ENCODE assay signal across 8 cellular contexts in genomic region chr2:183124222-183124956, GRCh38. TPM values are rescaled to one million over a fixed set of nuclear protein-coding genes. Genes with fewer than 3 reads are reported as not detected.
DNase-seq lines count a peak whose midpoint lies in the region; ATAC-seq and TF ChIP-seq lines count a peak whose summit lies in the region.

TSS of gene NUP35 (plus strand) at chr2:183124443. CDS start at chr2:183124458, 15 bp downstream.

- H3K36me3 Mint-ChIP-seq in activated T-helper 1 cell treated with anti-CD3 and anti-CD28 coated beads, Interleukin-12 subunit alpha, Interleukin-12 subunit beta, Interleukin-2, Interleukin-4 antibody, amounts not matched to agents 30 ng/mL and 10 ng/mL and 1 ng/mL, durations not matched to agents 14 hours and 24 hours and 36 hours (ENCODE audit: low read depth), result peaks cover 6% of the 10 kb centered on the region
- H3K36me3 Mint-ChIP-seq in naive B cell, result peaks cover 7 to 13% of the 10 kb centered on the region in 2 donors
- peaks cover 12% of the 10 kb centered on the region for H3K36me3 Mint-ChIP-seq in stimulated activated memory B cell treated with anti-CD40 and anti-IgM and Interleukin-4, amounts not matched to agents 10 μg/mL and 1 μg/mL and 100 μg/mL, for 72 hours

- H2AFZ ChIP-seq in DND-41 (ENCODE audit: low read depth, low read length) (peak within 1 kb of the TSS; percentile 86), GM23248 (peak within 1 kb of the TSS; percentile 99)

- H3K9ac ChIP-seq in DND-41 (ENCODE audit: low read depth, low read length) (peak within 1 kb of the TSS; percentile 65), GM23248 (peak within 1 kb of the TSS; percentile 88)

- H3K4me3 ChIP-seq in DND-41 (ENCODE audit: low read depth in 1 of 2, low read length in 2 of 2) (peak within 1 kb of the TSS; percentile 80 to 96), GM23248 (peak within 1 kb of the TSS; percentile 97)

- H3K27me3 ChIP-seq in DND-41 (ENCODE audit: insufficient read depth, low read length, poor library complexity), result no peaks in the 10 kb centered on the region
- no peaks in the 10 kb centered on the region for H3K27me3 ChIP-seq in GM23248 (replicated peaks; ENCODE audit: insufficient read depth)

- H4K20me1 ChIP-seq in DND-41 (ENCODE audit: insufficient read depth, low read length) (peaks cover 19% of the 10 kb centered on the region; the same call in 1 of the 2 replicates), GM23248 (ENCODE audit: insufficient read depth) (no peaks in the 10 kb centered on the region)

- intact Hi-C loops in activated T-helper 1 cell treated with anti-CD3 and anti-CD28 coated beads, Interleukin-12 subunit alpha, Interleukin-12 subunit beta, Interleukin-2, Interleukin-4 antibody, amounts not matched to agents 30 ng/mL and 10 ng/mL and 1 ng/mL, durations not matched to agents 14 hours and 24 hours and 36 hours (cut with micrococcal nuclease), result loop anchor here (1.0 to 5.0 kb wide), 4 partner anchors 46 to 1232 kb away; partner anchors contain the start of genes DUSP19, ITPRID2 and NCKAP1

- DNase-seq in DND-41, result peak; percentile 85
- peak; percentile 97 for DNase-seq in GM23248
- DNase-seq in Kasumi-1 (lab: John Stamatoyannopoulos, UW), result peak; percentile 94 to 96
- DNase-seq in RPMI7951 (ENCODE audit: low read depth), result peak; percentile 88
- peak; percentile 78 for DNase-seq in activated T-helper 1 cell treated with anti-CD3 and anti-CD28 coated beads, Interleukin-12 subunit alpha, Interleukin-12 subunit beta, Interleukin-2, Interleukin-4 antibody, amounts not matched to agents 30 ng/mL and 10 ng/mL and 1 ng/mL, durations not matched to agents 14 hours and 24 hours and 36 hours (ENCODE audit: low spot score)
- peak; percentile 81 for DNase-seq in fibroblast of gingiva (ENCODE audit: low read depth)
- DNase-seq in naive B cell, result peak; percentile 78

- peak within 1 kb of the TSS; percentile 96 for H3K4me3 Mint-ChIP-seq in activated T-helper 1 cell treated with anti-CD3 and anti-CD28 coated beads, Interleukin-12 subunit alpha, Interleukin-12 subunit beta, Interleukin-2, Interleukin-4 antibody, amounts not matched to agents 30 ng/mL and 10 ng/mL and 1 ng/mL, durations not matched to agents 14 hours and 24 hours and 36 hours
- H3K4me3 Mint-ChIP-seq in naive B cell, result peak within 1 kb of the TSS; percentile 89 to 98 (median 95)
- H3K4me3 Mint-ChIP-seq in stimulated activated memory B cell treated with anti-CD40 and anti-IgM and Interleukin-4, amounts not matched to agents 10 μg/mL and 1 μg/mL and 100 μg/mL, for 72 hours, result peak within 1 kb of the TSS; percentile 96

- H3K27ac Mint-ChIP-seq in activated T-helper 1 cell treated with anti-CD3 and anti-CD28 coated beads, Interleukin-12 subunit alpha, Interleukin-12 subunit beta, Interleukin-2, Interleukin-4 antibody, amounts not matched to agents 30 ng/mL and 10 ng/mL and 1 ng/mL, durations not matched to agents 14 hours and 24 hours and 36 hours, result peak within 1 kb of the TSS; percentile 98
- H3K27ac Mint-ChIP-seq in naive B cell, result peak within 1 kb of the TSS; percentile 90 to 99 (median 94)
- peak within 1 kb of the TSS; percentile 93 for H3K27ac Mint-ChIP-seq in stimulated activated memory B cell treated with anti-CD40 and anti-IgM and Interleukin-4, amounts not matched to agents 10 μg/mL and 1 μg/mL and 100 μg/mL, for 72 hours

- H3K9me3 ChIP-seq in DND-41 (ENCODE audit: insufficient read depth, low read length, severe bottlenecking), result no peaks in the 10 kb centered on the region
- H3K9me3 ChIP-seq in GM23248 (ENCODE audit: low read depth), result no peaks in the 10 kb centered on the region

- H3K4me1 ChIP-seq in DND-41 (ENCODE audit: insufficient read depth, low read length), result peaks cover 40% of the 10 kb centered on the region
- 0 out of 2 replicates have a peak, but pooled peaks cover 8% of the 10 kb centered on the region for H3K4me1 ChIP-seq in GM23248 (ENCODE audit: insufficient read depth)

- TF ChIP-seq CTCF in DND-41 (IDR thresholded peaks at IDR 0.05; ENCODE audit: borderline replicate concordance, extremely low read depth, low read length, poor library complexity, severe bottlenecking), result no peak

- peaks cover 8% of the 10 kb centered on the region for H3K27me3 Mint-ChIP-seq in activated T-helper 1 cell treated with anti-CD3 and anti-CD28 coated beads, Interleukin-12 subunit alpha, Interleukin-12 subunit beta, Interleukin-2, Interleukin-4 antibody, amounts not matched to agents 30 ng/mL and 10 ng/mL and 1 ng/mL, durations not matched to agents 14 hours and 24 hours and 36 hours (ENCODE audit: insufficient read depth)
- H3K27me3 Mint-ChIP-seq in naive B cell, result peaks cover 12 to 22% (median 22%) of the 10 kb centered on the region in 3 donors
- H3K27me3 Mint-ChIP-seq in stimulated activated memory B cell treated with anti-CD40 and anti-IgM and Interleukin-4, amounts not matched to agents 10 μg/mL and 1 μg/mL and 100 μg/mL, for 72 hours, result peaks cover 20% of the 10 kb centered on the region

- H3K9me2 ChIP-seq in GM23248 (ENCODE audit: insufficient read depth), result no peaks in the 10 kb centered on the region

- 0% methylated on average over 42 to 43 of the region's 43 CpGs for WGBS in GM23248 (ENCODE audit: low coverage in 1 of 2, low lambda C conversion rate in 2 of 2, missing lambda C conversion rate in 2 of 2), 2 experiments

- H3K27ac ChIP-seq in DND-41 (ENCODE audit: low read length), result peak within 1 kb of the TSS; percentile 97
- peak within 1 kb of the TSS; percentile 84 for H3K27ac ChIP-seq in GM23248

- H3K9me3 Mint-ChIP-seq in activated T-helper 1 cell treated with anti-CD3 and anti-CD28 coated beads, Interleukin-12 subunit alpha, Interleukin-12 subunit beta, Interleukin-2, Interleukin-4 antibody, amounts not matched to agents 30 ng/mL and 10 ng/mL and 1 ng/mL, durations not matched to agents 14 hours and 24 hours and 36 hours, result no peaks in the 10 kb centered on the region
- H3K9me3 Mint-ChIP-seq in naive B cell, result no peaks in the 10 kb centered on the region
- no peaks in the 10 kb centered on the region for H3K9me3 Mint-ChIP-seq in stimulated activated memory B cell treated with anti-CD40 and anti-IgM and Interleukin-4, amounts not matched to agents 10 μg/mL and 1 μg/mL and 100 μg/mL, for 72 hours

- H3K4me1 Mint-ChIP-seq in activated T-helper 1 cell treated with anti-CD3 and anti-CD28 coated beads, Interleukin-12 subunit alpha, Interleukin-12 subunit beta, Interleukin-2, Interleukin-4 antibody, amounts not matched to agents 30 ng/mL and 10 ng/mL and 1 ng/mL, durations not matched to agents 14 hours and 24 hours and 36 hours (ENCODE audit: low read depth), result peaks cover 29% of the 10 kb centered on the region
- peaks cover 14 to 33% (median 15%) of the 10 kb centered on the region in 3 donors for H3K4me1 Mint-ChIP-seq in naive B cell
- peaks cover 31% of the 10 kb centered on the region for H3K4me1 Mint-ChIP-seq in stimulated activated memory B cell treated with anti-CD40 and anti-IgM and Interleukin-4, amounts not matched to agents 10 μg/mL and 1 μg/mL and 100 μg/mL, for 72 hours

- peaks cover 16% of the 10 kb centered on the region; the same call in 1 of the 2 replicates for H3F3A ChIP-seq in GM23248 (ENCODE audit: insufficient read depth)

- ATAC-seq in DND-41 (ENCODE audit: insufficient read depth, low read depth), result peak; percentile 88
- ATAC-seq in naive B cell (ENCODE audit: low read depth in 2 of 2), result peak; percentile 96
- peak; percentile 98 for ATAC-seq in stimulated activated memory B cell treated with anti-CD40 and anti-IgM and Interleukin-4, amounts not matched to agents 10 μg/mL and 1 μg/mL and 100 μg/mL, for 72 hours

- peak within 1 kb of the TSS; percentile 83 for H3K4me2 ChIP-seq in DND-41 (ENCODE audit: insufficient read depth, low read length)
- H3K4me2 ChIP-seq in GM23248 (ENCODE audit: unreplicated experiment), result peak within 1 kb of the TSS; percentile 99

- H3K79me2 ChIP-seq in DND-41 (ENCODE audit: insufficient read depth, low read length) (peaks cover 52% of the 10 kb centered on the region), GM23248 (ENCODE audit: insufficient read depth) (peaks cover 46% of the 10 kb centered on the region)

- in situ Hi-C loops in GM23248 (cut with MboI), result no loop called here

- H3K36me3 ChIP-seq in DND-41 (ENCODE audit: insufficient read depth, low read length) (peaks cover 13% of the 10 kb centered on the region), GM23248 (ENCODE audit: low read depth) (no peaks in the 10 kb centered on the region)

RNA-seq across cellular contexts. Expression of gene NUP35, which starts in this region (rescaled TPM):
- total RNA-seq in GM23248 (2014; rRNA removed; shearing (Covaris generic)), result 8.5 and 12.9 TPM in 2 replicates
- polyA plus RNA-seq in GM23248 (2016; fragmentation: Nextera tagmentation; extraction: Ambion mirVana) (10.9 and 11.3 TPM in 2 replicates), naive B cell (ENCODE audit: low read depth in 6 of 6) (10 to 100 TPM in 4 of 6 donors, 1 to 10 TPM in 2; 8.5 to 18.7 (median 10.4) TPM)
- 59.1 and 68.8 TPM in 2 replicates for total RNA-seq in RPMI7951 (2014; rRNA removed; shearing (Covaris generic))
- 40.6 and 41.9 TPM in 2 replicates for total RNA-seq in activated T-helper 1 cell treated with anti-CD3 and anti-CD28 coated beads, Interleukin-12 subunit alpha, Interleukin-12 subunit beta, Interleukin-2, Interleukin-4 antibody, amounts not matched to agents 30 ng/mL and 10 ng/mL and 1 ng/mL, durations not matched to agents 14 hours and 24 hours and 36 hours

Comparison
In these comparisons a context has a peak if more than half of its experiments do, and no peak if none do; other contexts are left out.
1. Peak in every context shown above with its lines: DNase-seq, ATAC-seq, H3K4me3 ChIP-seq and H3K27ac ChIP-seq.